9 cellular contexts compared by ENCODE assay signal in genomic region chr20:49028684-49029083, GRCh38. TPM values are rescaled to one million over a fixed set of nuclear protein-coding genes. Genes with fewer than 3 reads are reported as not detected.
DNase-seq lines count a peak whose midpoint lies in the region; ATAC-seq, FAIRE-seq and TF ChIP-seq lines count a peak whose summit lies in the region.
"Had no signal": no experiment of that assay in that cellular context is flagged by ENCODE, and none has a peak within 500 bp of the region (broad histone marks: within the 10 kb centered on the region; RNA-seq: fewer than 3 reads in every experiment).

No MANE protein-coding gene starts in this region.

- H3K9me3 ChIP-seq in gastroesophageal sphincter, result no peaks in the 10 kb centered on the region

- no peaks in the 10 kb centered on the region for H3K9me3 Mint-ChIP-seq in activated CD4-positive, alpha-beta T cell treated with anti-CD3 and anti-CD28 coated beads, Interleukin-2, amount 10 ng/mL, durations not matched to agents 7 days and 5 days

- TF ChIP-seq CTCF in gastroesophageal sphincter (IDR thresholded peaks at IDR 0.05), result peak in 2 of 4 experiments; percentile 23 to 30

- DNase-seq in AG08396 (ENCODE audit: low spot score) (peak; percentile 30), H54 (ENCODE audit: insufficient read length, low spot score) (peak; percentile 17), GM19238 (ENCODE audit: insufficient read length, low spot score) (no peak)
- DNase-seq in activated CD4-positive, alpha-beta T cell treated with anti-CD3 and anti-CD28 coated beads, Interleukin-2, amount 10 ng/mL, durations not matched to agents 7 days and 5 days, result no peak
- no peak for DNase-seq in stimulated activated CD4-positive, alpha-beta T cell treated with anti-CD3 and anti-CD28 coated beads, Interleukin-2, amount 100 ng/mL, for 24 hours

- POLR2A ChIA-PET in activated CD4-positive, alpha-beta T cell treated with anti-CD3 and anti-CD28 coated beads, Interleukin-2, amount 10 ng/mL, durations not matched to agents 7 days and 5 days (lab: Charles Lee), result no interaction called here

- peak overlapping the region; percentile 45 to 76 (median 60) for H3K27ac ChIP-seq in gastroesophageal sphincter

- H3K27me3 ChIP-seq in gastroesophageal sphincter, result no peaks in the 10 kb centered on the region

- whole genome bisulfite sequencing in gastroesophageal sphincter (ENCODE audit: low coverage in 1 of 2), 2 donors, result 38 to 55% methylated on average over 2 of the region's 2 CpGs

- no peak overlapping the region for H3K4me3 Mint-ChIP-seq in activated CD4-positive, alpha-beta T cell treated with anti-CD3 and anti-CD28 coated beads, Interleukin-2, amount 10 ng/mL, durations not matched to agents 7 days and 5 days

- CTCF ChIA-PET in activated CD4-positive, alpha-beta T cell treated with anti-CD3 and anti-CD28 coated beads, Interleukin-2, amount 10 ng/mL, durations not matched to agents 7 days and 5 days (lab: Charles Lee), result interaction anchor here (0.9 to 1.3 kb wide), 3 partner anchors 9 to 23 kb away, joined by 3 to 4 read pairs (median 3); no protein-coding TSS in a partner anchor

- TF ChIP-seq EP300 in gastroesophageal sphincter (IDR thresholded peaks at IDR 0.05), result no peak

- no peak overlapping the region for H3K27ac Mint-ChIP-seq in activated CD4-positive, alpha-beta T cell treated with anti-CD3 and anti-CD28 coated beads, Interleukin-2, amount 10 ng/mL, durations not matched to agents 7 days and 5 days

- TF ChIP-seq POLR2A in H54 (IDR thresholded peaks at IDR 0.05; ENCODE audit: low read depth, low read length) (no peak), gastroesophageal sphincter (IDR thresholded peaks at IDR 0.05) (no peak)

- no peak overlapping the region for H3K4me3 ChIP-seq in gastroesophageal sphincter

- H3K4me1 Mint-ChIP-seq in activated CD4-positive, alpha-beta T cell treated with anti-CD3 and anti-CD28 coated beads, Interleukin-2, amount 10 ng/mL, durations not matched to agents 7 days and 5 days, result no peaks in the 10 kb centered on the region

- peak; percentile 94 for ATAC-seq in SK-N-SH treated with all-trans-retinoic acid at 6 μM for 48 hours
- no peak for ATAC-seq in gastroesophageal sphincter
- no peak for ATAC-seq in HG03460 (IDR thresholded peaks at IDR 0.05; ENCODE audit: unreplicated experiment)

- H3K36me3 Mint-ChIP-seq in activated CD4-positive, alpha-beta T cell treated with anti-CD3 and anti-CD28 coated beads, Interleukin-2, amount 10 ng/mL, durations not matched to agents 7 days and 5 days (ENCODE audit: low read depth), result peaks cover 24% of the 10 kb centered on the region

- FAIRE-seq in H54 (lab: Jason Lieb, UNC), result no peak
- FAIRE-seq: GM12891 had no signal

- H3K36me3 ChIP-seq in gastroesophageal sphincter, result peaks cover 0 to 87% of the 10 kb centered on the region in 2 donors

- H3K27me3 Mint-ChIP-seq in activated CD4-positive, alpha-beta T cell treated with anti-CD3 and anti-CD28 coated beads, Interleukin-2, amount 10 ng/mL, durations not matched to agents 7 days and 5 days, result no peaks in the 10 kb centered on the region

- peaks cover 0 to 32% (median 0%) of the 10 kb centered on the region in 3 donors for H3K4me1 ChIP-seq in gastroesophageal sphincter

TF ChIP-seq in SK-N-SH treated with all-trans-retinoic acid at 6 μM for 48 hours, 23 proteins besides CTCF, POLR2A, EP300 and RAD21:
- TF ChIP-seq, protein P1, sequence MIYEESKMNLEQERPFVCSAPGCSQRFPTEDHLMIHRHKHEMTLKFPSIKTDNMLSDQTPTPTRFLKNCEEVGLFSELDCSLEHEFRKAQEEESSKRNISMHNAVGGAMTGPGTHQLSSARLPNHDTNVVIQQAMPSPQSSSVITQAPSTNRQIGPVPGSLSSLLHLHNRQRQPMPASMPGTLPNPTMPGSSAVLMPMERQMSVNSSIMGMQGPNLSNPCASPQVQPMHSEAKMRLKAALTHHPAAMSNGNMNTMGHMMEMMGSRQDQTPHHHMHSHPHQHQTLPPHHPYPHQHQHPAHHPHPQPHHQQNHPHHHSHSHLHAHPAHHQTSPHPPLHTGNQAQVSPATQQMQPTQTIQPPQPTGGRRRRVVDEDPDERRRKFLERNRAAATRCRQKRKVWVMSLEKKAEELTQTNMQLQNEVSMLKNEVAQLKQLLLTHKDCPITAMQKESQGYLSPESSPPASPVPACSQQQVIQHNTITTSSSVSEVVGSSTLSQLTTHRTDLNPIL (CRISPR knock-in tag; IDR thresholded peaks at IDR 0.05; ENCODE audit: low read depth), result no peak
- no peak for TF ChIP-seq ZNF565 (CRISPR knock-in tag; conservative IDR thresholded peaks at IDR 0.05; ENCODE audit: low read depth)
- no peak for TF ChIP-seq ZNF8 (CRISPR knock-in tag; IDR thresholded peaks at IDR 0.05)
- TF ChIP-seq, protein P2, sequence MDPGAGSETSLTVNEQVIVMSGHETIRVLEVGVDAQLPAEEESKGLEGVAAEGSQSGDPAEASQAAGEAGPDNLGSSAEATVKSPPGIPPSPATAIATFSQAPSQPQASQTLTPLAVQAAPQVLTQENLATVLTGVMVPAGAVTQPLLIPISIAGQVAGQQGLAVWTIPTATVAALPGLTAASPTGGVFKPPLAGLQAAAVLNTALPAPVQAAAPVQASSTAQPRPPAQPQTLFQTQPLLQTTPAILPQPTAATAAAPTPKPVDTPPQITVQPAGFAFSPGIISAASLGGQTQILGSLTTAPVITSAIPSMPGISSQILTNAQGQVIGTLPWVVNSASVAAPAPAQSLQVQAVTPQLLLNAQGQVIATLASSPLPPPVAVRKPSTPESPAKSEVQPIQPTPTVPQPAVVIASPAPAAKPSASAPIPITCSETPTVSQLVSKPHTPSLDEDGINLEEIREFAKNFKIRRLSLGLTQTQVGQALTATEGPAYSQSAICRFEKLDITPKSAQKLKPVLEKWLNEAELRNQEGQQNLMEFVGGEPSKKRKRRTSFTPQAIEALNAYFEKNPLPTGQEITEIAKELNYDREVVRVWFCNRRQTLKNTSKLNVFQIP (CRISPR knock-in tag; IDR thresholded peaks at IDR 0.05; ENCODE audit: borderline replicate concordance, low read depth), result no peak
- TF ChIP-seq TOX (CRISPR knock-in tag; IDR thresholded peaks at IDR 0.05; ENCODE audit: borderline replicate concordance), result no peak
- TF ChIP-seq, protein P3, sequence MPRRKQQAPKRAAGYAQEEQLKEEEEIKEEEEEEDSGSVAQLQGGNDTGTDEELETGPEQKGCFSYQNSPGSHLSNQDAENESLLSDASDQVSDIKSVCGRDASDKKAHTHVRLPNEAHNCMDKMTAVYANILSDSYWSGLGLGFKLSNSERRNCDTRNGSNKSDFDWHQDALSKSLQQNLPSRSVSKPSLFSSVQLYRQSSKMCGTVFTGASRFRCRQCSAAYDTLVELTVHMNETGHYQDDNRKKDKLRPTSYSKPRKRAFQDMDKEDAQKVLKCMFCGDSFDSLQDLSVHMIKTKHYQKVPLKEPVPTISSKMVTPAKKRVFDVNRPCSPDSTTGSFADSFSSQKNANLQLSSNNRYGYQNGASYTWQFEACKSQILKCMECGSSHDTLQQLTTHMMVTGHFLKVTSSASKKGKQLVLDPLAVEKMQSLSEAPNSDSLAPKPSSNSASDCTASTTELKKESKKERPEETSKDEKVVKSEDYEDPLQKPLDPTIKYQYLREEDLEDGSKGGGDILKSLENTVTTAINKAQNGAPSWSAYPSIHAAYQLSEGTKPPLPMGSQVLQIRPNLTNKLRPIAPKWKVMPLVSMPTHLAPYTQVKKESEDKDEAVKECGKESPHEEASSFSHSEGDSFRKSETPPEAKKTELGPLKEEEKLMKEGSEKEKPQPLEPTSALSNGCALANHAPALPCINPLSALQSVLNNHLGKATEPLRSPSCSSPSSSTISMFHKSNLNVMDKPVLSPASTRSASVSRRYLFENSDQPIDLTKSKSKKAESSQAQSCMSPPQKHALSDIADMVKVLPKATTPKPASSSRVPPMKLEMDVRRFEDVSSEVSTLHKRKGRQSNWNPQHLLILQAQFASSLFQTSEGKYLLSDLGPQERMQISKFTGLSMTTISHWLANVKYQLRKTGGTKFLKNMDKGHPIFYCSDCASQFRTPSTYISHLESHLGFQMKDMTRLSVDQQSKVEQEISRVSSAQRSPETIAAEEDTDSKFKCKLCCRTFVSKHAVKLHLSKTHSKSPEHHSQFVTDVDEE (CRISPR knock-in tag; IDR thresholded peaks at IDR 0.05), result no peak
- TF ChIP-seq SNAI2 (CRISPR knock-in tag; IDR thresholded peaks at IDR 0.05), result no peak
TF ChIP-seq in SK-N-SH treated with all-trans-retinoic acid at 6 μM for 48 hours: peak in this region for 0.

RNA-seq across cellular contexts. Expression of gene CSE1L, which starts 17.4 kb away (rescaled TPM):
- 10 to 100 TPM; 35.8 to 55.6 (median 42.2) TPM for total RNA-seq in gastroesophageal sphincter
- 10 to 100 TPM; 85.1 to 98.4 TPM for total RNA-seq in activated CD4-positive, alpha-beta T cell treated with anti-CD3 and anti-CD28 coated beads, Interleukin-2, amount 10 ng/mL, durations not matched to agents 7 days and 5 days

Comparison
In these comparisons a context has a peak if more than half of its experiments do, and no peak if none do; other contexts are left out.
1. DNase-seq: peak in AG08396 (single experiment) and H54 (single experiment); none in activated CD4-positive, alpha-beta T cell treated with anti-CD3 and anti-CD28 coated beads, Interleukin-2, amount 10 ng/mL, durations not matched to agents 7 days and 5 days (single experiment), stimulated activated CD4-positive, alpha-beta T cell treated with anti-CD3 and anti-CD28 coated beads, Interleukin-2, amount 100 ng/mL, for 24 hours (0 of 2) and GM19238 (single experiment).